8 cellular contexts compared by ENCODE assay signal in genomic region chr22:38467904-38468760, GRCh38. TPM values are rescaled to one million over a fixed set of nuclear protein-coding genes. Genes with fewer than 3 reads are reported as not detected.
DNase-seq lines count a peak whose midpoint lies in the region; ATAC-seq and TF ChIP-seq lines count a peak whose summit lies in the region.

TSS of gene KDELR3 (plus strand) at chr22:38468096. CDS start at chr22:38468234, 138 bp downstream.

- H3K36me3 ChIP-seq in Caco-2 (ENCODE audit: control insufficient read depth, insufficient read depth, low read length) (no peaks in the 10 kb centered on the region), muscle layer of duodenum (ENCODE audit: control insufficient read depth in 1 of 2, insufficient read depth in 2 of 2, low read length in 2 of 2) (no peaks in the 10 kb centered on the region)

- H3K4me1 ChIP-seq in Caco-2 (peaks cover 5% of the 10 kb centered on the region; the same call in 1 of the 2 replicates), muscle layer of duodenum (ENCODE audit: control insufficient read depth in 1 of 2, insufficient read depth in 2 of 2, low read length in 2 of 2) (peaks cover 0 to 3% of the 10 kb centered on the region in 2 donors)

- H3K27ac ChIP-seq in muscle layer of duodenum (ENCODE audit: low read length): no peak within 1 kb of the TSS

- peak in 1 of 2 experiments; percentile 33 for TF ChIP-seq CTCF in Caco-2 (IDR thresholded peaks at IDR 0.05; ENCODE audit: insufficient read depth in 1 of 2, low read depth in 1 of 2, low read length in 1 of 2, severe bottlenecking in 1 of 2, unreplicated experiment in 1 of 2)

- no peaks in the 10 kb centered on the region for H3K9me3 ChIP-seq in Caco-2
- H3K9me3 ChIP-seq in muscle layer of duodenum (ENCODE audit: control insufficient read depth in 1 of 2, low read length in 2 of 2): no peaks in the 10 kb centered on the region

- DNase-seq in Caco-2 (peak in 1 of 2 experiments; percentile 64), erythroblast (lab: John Stamatoyannopoulos, UW) (peak; percentile 63 to 84), NCI-H510A (lab: John Stamatoyannopoulos, UW) (no peak)
- DNase-seq in activated CD8-positive, alpha-beta memory T cell treated with anti-CD3 and anti-CD28 coated beads for 48 hours (ENCODE audit: low read depth in 2 of 3, low spot score in 2 of 3): peak; percentile 45 to 49 (median 46)
- DNase-seq in stimulated activated naive CD8-positive, alpha-beta T cell treated with anti-CD3 and anti-CD28 coated beads, Interleukin-15, amount 100 ng/mL, for 72 hours: peak; percentile 66 to 68

- H3K27me3 Mint-ChIP-seq in Caco-2 (ENCODE audit: insufficient read depth, unreplicated experiment): no peaks in the 10 kb centered on the region
- H3K27me3 Mint-ChIP-seq in IgD-negative memory B cell: peaks cover 33% of the 10 kb centered on the region
- H3K27me3 Mint-ChIP-seq in stimulated activated naive CD8-positive, alpha-beta T cell treated with anti-CD3 and anti-CD28 coated beads, Interleukin-15, amount 100 ng/mL, for 72 hours: peaks cover 55% of the 10 kb centered on the region

- peak within 1 kb of the TSS; percentile 82 for H3K4me3 Mint-ChIP-seq in Caco-2 (ENCODE audit: unreplicated experiment)
- H3K4me3 Mint-ChIP-seq in IgD-negative memory B cell: peak within 1 kb of the TSS; percentile 48 to 93 (median 80)
- peak within 1 kb of the TSS; percentile 83 to 86 for H3K4me3 Mint-ChIP-seq in stimulated activated naive CD8-positive, alpha-beta T cell treated with anti-CD3 and anti-CD28 coated beads, Interleukin-15, amount 100 ng/mL, for 72 hours

- BruUV-seq in Caco-2 (replicated peaks; lab: Mats Ljungman, UMichigan): TSS peak; percentile 30

- CTCF ChIA-PET in Caco-2 (lab: Charles Lee): no interaction called here

- intact Hi-C loops in Caco-2 (cut with micrococcal nuclease; ENCODE audit: unreplicated experiment): no loop called here

- TF ChIP-seq POLR2A in erythroblast (IDR thresholded peaks at IDR 0.05; ENCODE audit: low read length): no peak

- peak within 1 kb of the TSS; percentile 69 for H3K4me3 ChIP-seq in Caco-2 (ENCODE audit: low read depth, low read length)
- H3K4me3 ChIP-seq in muscle layer of duodenum (ENCODE audit: low read depth in 1 of 2, low read length in 2 of 2): peak within 1 kb of the TSS; percentile 67 to 68

- H3K27ac Mint-ChIP-seq in Caco-2 (ENCODE audit: unreplicated experiment): peak within 1 kb of the TSS; percentile 59
- peak within 1 kb of the TSS in 1 of 3 donors; percentile 73 for H3K27ac Mint-ChIP-seq in IgD-negative memory B cell
- peak within 1 kb of the TSS in 1 of 2 donors; percentile 95 for H3K27ac Mint-ChIP-seq in stimulated activated naive CD8-positive, alpha-beta T cell treated with anti-CD3 and anti-CD28 coated beads, Interleukin-15, amount 100 ng/mL, for 72 hours

- H3K36me3 Mint-ChIP-seq in Caco-2 (ENCODE audit: insufficient read depth, unreplicated experiment) (no peaks in the 10 kb centered on the region), IgD-negative memory B cell (peaks cover 2% of the 10 kb centered on the region)

- POLR2A ChIA-PET in Caco-2 (lab: Charles Lee): interaction anchor here (0.6 kb wide), 1 partner anchor 213 kb away, joined by 3 read pairs; no protein-coding TSS in a partner anchor

- peak; percentile 91 for ATAC-seq in stimulated activated naive CD8-positive, alpha-beta T cell treated with anti-CD3 and anti-CD28 coated beads, Interleukin-15, amount 100 ng/mL, for 72 hours
- no peak for ATAC-seq in GM18909 (IDR thresholded peaks at IDR 0.05; ENCODE audit: poor library complexity, unreplicated experiment)

- H3K9me3 Mint-ChIP-seq in Caco-2 (ENCODE audit: unreplicated experiment) (no peaks in the 10 kb centered on the region), IgD-negative memory B cell (peaks cover 0 to 2% (median 0%) of the 10 kb centered on the region in 3 donors)
- H3K9me3 Mint-ChIP-seq in stimulated activated naive CD8-positive, alpha-beta T cell treated with anti-CD3 and anti-CD28 coated beads, Interleukin-15, amount 100 ng/mL, for 72 hours: no peaks in the 10 kb centered on the region

- H3K4me1 Mint-ChIP-seq in Caco-2 (ENCODE audit: low read depth, unreplicated experiment) (no peaks in the 10 kb centered on the region), IgD-negative memory B cell (peaks cover 4 to 9% (median 5%) of the 10 kb centered on the region in 3 donors)
- H3K4me1 Mint-ChIP-seq in stimulated activated naive CD8-positive, alpha-beta T cell treated with anti-CD3 and anti-CD28 coated beads, Interleukin-15, amount 100 ng/mL, for 72 hours: peaks cover 21% of the 10 kb centered on the region

- H3K27me3 ChIP-seq in Caco-2 (replicated peaks; ENCODE audit: control insufficient read depth, insufficient read depth, low read length) (no peaks in the 10 kb centered on the region; the same call in 1 of the 2 replicates), muscle layer of duodenum (ENCODE audit: low read depth, low read length) (no peaks in the 10 kb centered on the region)

RNA-seq across cellular contexts. Expression of gene KDELR3, which starts in this region (rescaled TPM):
- 13.4 and 18.2 TPM in 2 replicates for total RNA-seq in Caco-2 (2022)
- polyA plus RNA-seq in IgD-negative memory B cell: 0.56 TPM
